8 cellular contexts compared by ENCODE assay signal in genomic region chrX:103687073-103687695, GRCh38. TPM values are rescaled to one million over a fixed set of nuclear protein-coding genes. Genes with fewer than 3 reads are reported as not detected.
DNase-seq lines count a peak whose midpoint lies in the region; ATAC-seq and TF ChIP-seq lines count a peak whose summit lies in the region.

No MANE protein-coding gene starts in this region.

- H3K36me3 Mint-ChIP-seq in WTC11, result peaks cover 23% of the 10 kb centered on the region

- H3K9me3 Mint-ChIP-seq in WTC11, result no peaks in the 10 kb centered on the region

- POLR2A ChIA-PET in WTC11 (lab: Charles Lee), result interaction anchor here (1.3 kb wide), 1 partner anchor 88 kb away, joined by 3 read pairs; no protein-coding TSS in a partner anchor

- no peak overlapping the region for H3K27ac Mint-ChIP-seq in WTC11

- TF ChIP-seq CTCF in 22Rv1 (IDR thresholded peaks at IDR 0.05) (no peak; the same call in 1 of the 2 replicates), WTC11 (IDR thresholded peaks at IDR 0.05) (no peak)

- H3K27me3 Mint-ChIP-seq in WTC11 (ENCODE audit: low read depth), result no peaks in the 10 kb centered on the region

- H3K4me1 Mint-ChIP-seq in WTC11, result 0 out of 2 replicates have a peak, but pooled peaks cover 4% of the 10 kb centered on the region

- H3K27ac ChIP-seq in 22Rv1 (peak overlapping the region; percentile 95), layer of hippocampus (ENCODE audit: low read depth, low read length) (peak overlapping the region; percentile 98)

- no peak overlapping the region for H3K4me3 Mint-ChIP-seq in WTC11

- DNase-seq in NCI-H2107 (lab: John Stamatoyannopoulos, UW), result peak; percentile 92
- DNase-seq in WTC11 (ENCODE audit: low spot score), result peak; percentile 60
- peak; percentile 88 for DNase-seq in central memory CD4-positive, alpha-beta T cell
- peak; percentile 57 to 66 for DNase-seq in stimulated activated CD4-positive, alpha-beta T cell treated with anti-CD3 and anti-CD28 coated beads, Interleukin-1b, Interleukin-23, amount 100 ng/mL, for 1 hour (ENCODE audit: low read depth in 2 of 2)

- ATAC-seq in GM18511 (IDR thresholded peaks at IDR 0.05; ENCODE audit: unreplicated experiment) (peak; percentile 56), HG02973 (IDR thresholded peaks at IDR 0.05; ENCODE audit: unreplicated experiment) (peak; percentile 46), WTC11 (peak; percentile 17)

- H3K27me3 ChIP-seq in layer of hippocampus (ENCODE audit: control insufficient read depth, insufficient read depth, low read length), result peaks cover 2% of the 10 kb centered on the region

- CTCF ChIA-PET in WTC11 (lab: Charles Lee), result interaction anchor here (0.7 kb wide), 1 partner anchor 57 kb away, joined by 9 read pairs; no protein-coding TSS in a partner anchor

TF ChIP-seq in WTC11, 78 proteins besides CTCF, POLR2A, EP300 and RAD21:
- TF ChIP-seq STAT6 (CRISPR knock-in tag; conservative IDR thresholded peaks at IDR 0.05; ENCODE audit: low read depth), result no peak
- no peak for TF ChIP-seq PREB (CRISPR knock-in tag; IDR thresholded peaks at IDR 0.05; ENCODE audit: borderline replicate concordance)
- TF ChIP-seq MAX (CRISPR knock-in tag; IDR thresholded peaks at IDR 0.05), result peak; percentile 63; the same call in 1 of the 2 replicates
- no peak for TF ChIP-seq TEAD4 (CRISPR knock-in tag; IDR thresholded peaks at IDR 0.05)

RNA-seq across cellular contexts. Expression of gene MORF4L2, which starts 0.7 kb away (rescaled TPM):
- total RNA-seq in WTC11 (2021), result 325 to 355 TPM (median 329 TPM) in 3 replicates

RNA-seq across cellular contexts. Expression of gene TMEM31, which starts 23.5 kb away (rescaled TPM):
- total RNA-seq in WTC11 (2021), result 0.24 to 0.34 TPM (median 0.27 TPM) in 3 replicates

RNA-seq across cellular contexts. Expression of gene TCEAL1, which starts 58.4 kb away (rescaled TPM):
- total RNA-seq in WTC11 (2021), result 4.6 to 4.9 TPM (median 4.7 TPM) in 3 replicates

Comparison
In these comparisons a context has a peak if more than half of its experiments do, and no peak if none do; other contexts are left out.
1. Peak in every context shown above with its lines: DNase-seq, ATAC-seq and H3K27ac ChIP-seq.